ENCODE assay signal across 10 cellular contexts in genomic region chr14:76964695-76965094, GRCh38.
DNase-seq lines count a peak whose midpoint lies in the region; ATAC-seq, FAIRE-seq and TF ChIP-seq lines count a peak whose summit lies in the region.
"Had no signal": no experiment of that assay in that cellular context is flagged by ENCODE, and none has a peak within 500 bp of the region (broad histone marks: within the 10 kb centered on the region; RNA-seq: fewer than 3 reads in every experiment).

No MANE protein-coding gene starts in this region.

- H3K9me3 ChIP-seq in CD4-positive, CD25-positive, alpha-beta regulatory T cell (ENCODE audit: control insufficient read depth in 2 of 2, low read length in 2 of 2) = no peaks in the 10 kb centered on the region
- no peaks in the 10 kb centered on the region for H3K9me3 ChIP-seq in naive thymus-derived CD4-positive, alpha-beta T cell (ENCODE audit: control insufficient read depth in 2 of 3, low read length in 3 of 3)
- H3K9me3 ChIP-seq: thoracic aorta had no signal

- H3K27ac Mint-ChIP-seq in CD4-positive, CD25-positive, alpha-beta regulatory T cell = peak overlapping the region in 2 of 3 donors; percentile 86 to 97
- H3K27ac Mint-ChIP-seq in activated T-cell treated with anti-CD3 and anti-CD28 coated beads, Interleukin-2, amount 50 U/mL, for 72 hours = no peak overlapping the region
- peak overlapping the region; percentile 31 to 99 (median 88) for H3K27ac Mint-ChIP-seq in naive thymus-derived CD4-positive, alpha-beta T cell

- CTCF ChIA-PET in naive thymus-derived CD4-positive, alpha-beta T cell (lab: Charles Lee) = no interaction called here

- no peaks in the 10 kb centered on the region for H3K27me3 ChIP-seq in CD4-positive, CD25-positive, alpha-beta regulatory T cell (ENCODE audit: control insufficient read depth, insufficient read depth, low read length)
- no peaks in the 10 kb centered on the region for H3K27me3 ChIP-seq in naive thymus-derived CD4-positive, alpha-beta T cell (ENCODE audit: control insufficient read depth in 2 of 2, insufficient read depth in 2 of 2, low read length in 2 of 2)

- POLR2A ChIA-PET in naive thymus-derived CD4-positive, alpha-beta T cell (lab: Charles Lee) = interaction anchor here (0.7 to 1.6 kb wide), 2 partner anchors 10 to 23 kb away, joined by 3 to 7 read pairs; no protein-coding TSS in a partner anchor

- H3K36me3 Mint-ChIP-seq in CD4-positive, CD25-positive, alpha-beta regulatory T cell = no peaks in the 10 kb centered on the region
- peaks cover 2% of the 10 kb centered on the region in 2 donors for H3K36me3 Mint-ChIP-seq in activated T-cell treated with anti-CD3 and anti-CD28 coated beads, Interleukin-2, amount 50 U/mL, for 72 hours (ENCODE audit: insufficient read depth in 2 of 2)
- H3K36me3 Mint-ChIP-seq in naive thymus-derived CD4-positive, alpha-beta T cell = peaks cover 0 to 4% (median 0%) of the 10 kb centered on the region in 5 donors

- no peak overlapping the region for H3K4me3 ChIP-seq in CD4-positive, CD25-positive, alpha-beta regulatory T cell (ENCODE audit: low read depth, low read length)
- H3K4me3 ChIP-seq in naive thymus-derived CD4-positive, alpha-beta T cell (ENCODE audit: low read length) = no peak overlapping the region
- H3K4me3 ChIP-seq in coronary artery = no peak overlapping the region
- H3K4me3 ChIP-seq: thoracic aorta had no signal

- H3K27me3 Mint-ChIP-seq in CD4-positive, CD25-positive, alpha-beta regulatory T cell = peaks cover 46% of the 10 kb centered on the region
- no peaks in the 10 kb centered on the region for H3K27me3 Mint-ChIP-seq in activated T-cell treated with anti-CD3 and anti-CD28 coated beads, Interleukin-2, amount 50 U/mL, for 72 hours (ENCODE audit: low read depth)
- H3K27me3 Mint-ChIP-seq in naive thymus-derived CD4-positive, alpha-beta T cell = peaks cover 0 to 8% (median 0%) of the 10 kb centered on the region in 5 donors

- peak overlapping the region in 3 of 4 donors; percentile 30 to 52 (median 36) for H3K4me3 Mint-ChIP-seq in CD4-positive, CD25-positive, alpha-beta regulatory T cell
- peak overlapping the region; percentile 30 to 77 for H3K4me3 Mint-ChIP-seq in activated T-cell treated with anti-CD3 and anti-CD28 coated beads, Interleukin-2, amount 50 U/mL, for 72 hours
- H3K4me3 Mint-ChIP-seq in naive thymus-derived CD4-positive, alpha-beta T cell = peak overlapping the region in 8 of 10 donors; percentile 22 to 86 (median 66)

- peaks cover 44% of the 10 kb centered on the region for H3K4me1 ChIP-seq in CD4-positive, CD25-positive, alpha-beta regulatory T cell (ENCODE audit: control insufficient read depth, insufficient read depth, low read length, poor library complexity, severe bottlenecking)
- peaks cover 30 to 50% of the 10 kb centered on the region in 2 donors for H3K4me1 ChIP-seq in naive thymus-derived CD4-positive, alpha-beta T cell (ENCODE audit: control insufficient read depth in 2 of 2, insufficient read depth in 2 of 2, low read length in 2 of 2)

- peak overlapping the region; percentile 1 for H3K27ac ChIP-seq in CD4-positive, CD25-positive, alpha-beta regulatory T cell (ENCODE audit: insufficient read depth, low read length, poor library complexity, severe bottlenecking)
- H3K27ac ChIP-seq in naive thymus-derived CD4-positive, alpha-beta T cell (ENCODE audit: low read depth, low read length) = no peak overlapping the region
- no peak overlapping the region for H3K27ac ChIP-seq in coronary artery
- H3K27ac ChIP-seq: thoracic aorta had no signal

- no peaks in the 10 kb centered on the region for H3K36me3 ChIP-seq in CD4-positive, CD25-positive, alpha-beta regulatory T cell (ENCODE audit: control insufficient read depth, insufficient read depth, low read length)
- H3K36me3 ChIP-seq in naive thymus-derived CD4-positive, alpha-beta T cell (ENCODE audit: control insufficient read depth in 2 of 3, insufficient read depth in 3 of 3, low read length in 3 of 3) = no peaks in the 10 kb centered on the region
- H3K36me3 ChIP-seq: thoracic aorta had no signal

- H3K9me3 Mint-ChIP-seq in CD4-positive, CD25-positive, alpha-beta regulatory T cell = peaks cover 0 to 2% (median 0%) of the 10 kb centered on the region in 7 donors
- no peaks in the 10 kb centered on the region for H3K9me3 Mint-ChIP-seq in activated T-cell treated with anti-CD3 and anti-CD28 coated beads, Interleukin-2, amount 50 U/mL, for 72 hours
- H3K9me3 Mint-ChIP-seq in naive thymus-derived CD4-positive, alpha-beta T cell = peaks cover 0 to 6% (median 0%) of the 10 kb centered on the region in 11 donors

- no peak for ATAC-seq in CD4-positive, CD25-positive, alpha-beta regulatory T cell (ENCODE audit: low read depth in 2 of 2)
- peak; percentile 47 to 60 for ATAC-seq in activated T-cell treated with anti-CD3 and anti-CD28 coated beads, Interleukin-2, amount 50 U/mL, for 72 hours (replicated peaks in 1 of 2)
- no peak for ATAC-seq in naive thymus-derived CD4-positive, alpha-beta T cell
- no peak for ATAC-seq in HG03135 (IDR thresholded peaks at IDR 0.05; ENCODE audit: unreplicated experiment)

- intact Hi-C loops in naive thymus-derived CD4-positive, alpha-beta T cell (cut with micrococcal nuclease) = no loop called here

- 0 out of 2 replicates have a peak, but pooled peaks have one; percentile 57 for TF ChIP-seq POLR2A in GM12891 (IDR thresholded peaks at IDR 0.05; ENCODE audit: low read depth, low read length)

- H3K4me1 Mint-ChIP-seq in CD4-positive, CD25-positive, alpha-beta regulatory T cell = peaks cover 5 to 66% (median 25%) of the 10 kb centered on the region in 4 donors
- peaks cover 75% of the 10 kb centered on the region for H3K4me1 Mint-ChIP-seq in activated T-cell treated with anti-CD3 and anti-CD28 coated beads, Interleukin-2, amount 50 U/mL, for 72 hours (ENCODE audit: low read depth)
- peaks cover 38 to 69% (median 60%) of the 10 kb centered on the region in 7 donors for H3K4me1 Mint-ChIP-seq in naive thymus-derived CD4-positive, alpha-beta T cell

- no peak for TF ChIP-seq CTCF in coronary artery (IDR thresholded peaks at IDR 0.05)

- DNase-seq in CD4-positive, CD25-positive, alpha-beta regulatory T cell = no peak
- no peak for DNase-seq in GM12891 (ENCODE audit: insufficient read length, low spot score)
- DNase-seq in activated T-cell treated with anti-CD3 and anti-CD28 coated beads, Interleukin-2, amount 50 U/mL, for 72 hours = peak; percentile 62 to 80
- DNase-seq in naive thymus-derived CD4-positive, alpha-beta T cell = no peak
- no peak for DNase-seq in NCI-H1694 (lab: John Stamatoyannopoulos, UW)
- no peak for DNase-seq in coronary artery (ENCODE audit: low spot score)
- DNase-seq in GM19239 (ENCODE audit: insufficient read length, low spot score) = no peak
- DNase-seq: NCI-H1417 treated with DMSO at 0.1 percent for 48 hours had no signal

- FAIRE-seq in GM12891 (lab: Jason Lieb, UNC) = peak; percentile 31
- FAIRE-seq in GM19239 (lab: Jason Lieb, UNC) = no peak

TF ChIP-seq in GM12891, 5 proteins besides CTCF, POLR2A, EP300 and RAD21:
- TF ChIP-seq TAF1 (IDR thresholded peaks at IDR 0.05; ENCODE audit: low read depth, low read length) (no peak), POU2F2 (IDR thresholded peaks at IDR 0.05; ENCODE audit: low read depth, low read length) (peak; percentile 23; the same call in 1 of the 2 replicates), PAX5 (IDR thresholded peaks at IDR 0.05; ENCODE audit: insufficient read depth, low read length, severe bottlenecking) (no peak), POLR2AphosphoS5 (IDR thresholded peaks at IDR 0.05; ENCODE audit: low read depth, low read length) (peak; percentile 75), SPI1 (IDR thresholded peaks at IDR 0.05; ENCODE audit: low read depth, low read length) (no peak)
TF ChIP-seq in GM12891: peak in this region for 2.

Comparison
In these comparisons a context has a peak if more than half of its experiments do, and no peak if none do; other contexts are left out.
1. ATAC-seq: peak in activated T-cell treated with anti-CD3 and anti-CD28 coated beads, Interleukin-2, amount 50 U/mL, for 72 hours (2 of 2); none in CD4-positive, CD25-positive, alpha-beta regulatory T cell (0 of 2), naive thymus-derived CD4-positive, alpha-beta T cell (single experiment) and HG03135 (single experiment).
2. DNase-seq: peak in activated T-cell treated with anti-CD3 and anti-CD28 coated beads, Interleukin-2, amount 50 U/mL, for 72 hours (2 of 2); none in CD4-positive, CD25-positive, alpha-beta regulatory T cell (0 of 3), GM12891 (single experiment), naive thymus-derived CD4-positive, alpha-beta T cell (0 of 9), NCI-H1694 (single experiment), coronary artery (single experiment) and GM19239 (single experiment).
3. Peak in every context shown above with its lines, with median percentiles within 50 percentile points of each other: H3K4me3 Mint-ChIP-seq.